In the genomic region with DNA sequence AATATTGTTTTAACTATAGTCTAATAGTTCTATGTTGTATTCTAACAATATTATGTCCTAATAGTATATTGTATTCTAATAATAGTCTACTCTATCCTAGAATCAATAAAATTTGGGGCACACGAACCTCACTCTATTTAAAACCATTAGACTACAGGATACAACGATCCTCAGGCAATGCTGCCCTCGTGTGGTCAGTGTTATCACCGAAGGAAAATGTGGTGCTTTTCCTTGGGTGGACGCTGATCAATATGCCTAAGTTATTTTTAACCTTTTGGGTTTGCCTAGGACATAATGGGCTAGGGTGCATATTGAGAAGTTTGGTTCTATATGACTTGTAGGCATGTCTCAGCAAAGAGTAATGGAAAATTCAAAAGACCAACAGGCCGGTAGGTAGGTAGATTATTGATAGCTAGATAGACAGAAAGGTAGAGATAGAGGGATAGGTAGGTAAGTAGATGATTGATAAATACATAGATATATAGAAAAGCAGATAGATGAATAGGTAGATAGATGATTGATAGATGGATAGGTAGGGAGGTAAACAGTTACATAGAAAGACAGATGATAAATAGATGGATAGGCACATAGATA, we compare ENCODE assay signal across 9 cellular contexts.
DNase-seq lines count a peak whose midpoint lies in the region; ATAC-seq and TF ChIP-seq lines count a peak whose summit lies in the region.
"Had no signal": no experiment of that assay in that cellular context is flagged by ENCODE, and none has a peak within 500 bp of the region (broad histone marks: within the 10 kb centered on the region; RNA-seq: fewer than 3 reads in every experiment).

No MANE protein-coding gene starts in this region.

- DNase-seq in D341Med (ENCODE audit: low spot score) (peak; percentile 42), NCI-H1092 (lab: John Stamatoyannopoulos, UW) (peak; percentile 16), esophagus squamous epithelium (lab: John Stamatoyannopoulos, UW) (no peak), omental fat pad (ENCODE audit: low spot score) (peak; percentile 37), NCI-H187 treated with DMSO at 0.1 percent for 48 hours (lab: John Stamatoyannopoulos, UW) (no peak)
- DNase-seq in activated CD4-positive, alpha-beta T cell treated with anti-CD3 and anti-CD28 coated beads, Interleukin-2, amount 10 ng/mL, durations not matched to agents 24 days and 14 days, result peak; percentile 67

- H3K27ac ChIP-seq in esophagus squamous epithelium, result no peak overlapping the region
- H3K27ac ChIP-seq: skin epidermis had no signal

- 13% methylated on average over 6 of the region's 6 CpGs for WGBS in esophagus squamous epithelium, 2 donors

- TF ChIP-seq CTCF in esophagus squamous epithelium (IDR thresholded peaks at IDR 0.05), result peak; percentile 27 to 61 (median 52)
- no peak for TF ChIP-seq CTCF in omental fat pad (IDR thresholded peaks at IDR 0.05)

- H3K4me1 Mint-ChIP-seq in activated CD4-positive, alpha-beta T cell treated with anti-CD3 and anti-CD28 coated beads, Interleukin-2, amount 10 ng/mL, durations not matched to agents 24 days and 14 days, result peaks cover 3% of the 10 kb centered on the region

- H3K27me3 ChIP-seq in esophagus squamous epithelium, result no peaks in the 10 kb centered on the region

- no peaks in the 10 kb centered on the region for H3K27me3 Mint-ChIP-seq in activated CD4-positive, alpha-beta T cell treated with anti-CD3 and anti-CD28 coated beads, Interleukin-2, amount 10 ng/mL, durations not matched to agents 24 days and 14 days

- H3K36me3 Mint-ChIP-seq in activated CD4-positive, alpha-beta T cell treated with anti-CD3 and anti-CD28 coated beads, Interleukin-2, amount 10 ng/mL, durations not matched to agents 24 days and 14 days (ENCODE audit: low read depth), result peaks cover 23% of the 10 kb centered on the region

- no peak for TF ChIP-seq POLR2A in esophagus squamous epithelium (IDR thresholded peaks at IDR 0.05)

- no peaks in the 10 kb centered on the region for H3K9me3 ChIP-seq in esophagus squamous epithelium

- no peaks in the 10 kb centered on the region for H3K4me1 ChIP-seq in esophagus squamous epithelium

- intact Hi-C loops in activated CD4-positive, alpha-beta T cell treated with anti-CD3 and anti-CD28 coated beads, Interleukin-2, amount 10 ng/mL, durations not matched to agents 24 days and 14 days (cut with micrococcal nuclease), result no loop called here
- intact Hi-C loops in esophagus squamous epithelium (cut with DNase I), result no loop called here

- no peak overlapping the region for H3K27ac Mint-ChIP-seq in activated CD4-positive, alpha-beta T cell treated with anti-CD3 and anti-CD28 coated beads, Interleukin-2, amount 10 ng/mL, durations not matched to agents 24 days and 14 days

- ATAC-seq in GM19351 (IDR thresholded peaks at IDR 0.05; ENCODE audit: unreplicated experiment), result peak; percentile 89
- ATAC-seq in omental fat pad (ENCODE audit: low FRiP score), result no peak
- no peak for ATAC-seq in HG02970 (IDR thresholded peaks at IDR 0.05; ENCODE audit: low FRiP score, unreplicated experiment)

- H3K4me3 ChIP-seq in esophagus squamous epithelium, result no peak overlapping the region
- H3K4me3 ChIP-seq: skin epidermis had no signal

- H3K4me3 Mint-ChIP-seq in activated CD4-positive, alpha-beta T cell treated with anti-CD3 and anti-CD28 coated beads, Interleukin-2, amount 10 ng/mL, durations not matched to agents 24 days and 14 days, result no peak overlapping the region

- H3K9me3 Mint-ChIP-seq in activated CD4-positive, alpha-beta T cell treated with anti-CD3 and anti-CD28 coated beads, Interleukin-2, amount 10 ng/mL, durations not matched to agents 24 days and 14 days, result no peaks in the 10 kb centered on the region

- H3K36me3 ChIP-seq in esophagus squamous epithelium, result peaks cover 0 to 41% (median 0%) of the 10 kb centered on the region in 3 donors

Comparison
In these comparisons a context has a peak if more than half of its experiments do, and no peak if none do; other contexts are left out.
1. DNase-seq: peak in D341Med (single experiment), NCI-H1092 (single experiment), activated CD4-positive, alpha-beta T cell treated with anti-CD3 and anti-CD28 coated beads, Interleukin-2, amount 10 ng/mL, durations not matched to agents 24 days and 14 days (single experiment) and omental fat pad (single experiment); none in esophagus squamous epithelium (single experiment) and NCI-H187 treated with DMSO at 0.1 percent for 48 hours (single experiment).
2. CTCF ChIP-seq: peak in esophagus squamous epithelium (6 of 6); none in omental fat pad (0 of 3).